In genomic region chr19:15195987-15196682, GRCh38 we compare ENCODE assay signal across 8 cellular contexts. TPM values are rescaled to one million over a fixed set of nuclear protein-coding genes. Genes with fewer than 3 reads are reported as not detected.
DNase-seq lines count a peak whose midpoint lies in the region; ATAC-seq, FAIRE-seq and TF ChIP-seq lines count a peak whose summit lies in the region.

No MANE protein-coding gene starts in this region.

- intact Hi-C loops in naive thymus-derived CD4-positive, alpha-beta T cell (cut with micrococcal nuclease), result no loop called here

- no peak for DNase-seq in Karpas-422
- DNase-seq in bronchial epithelial cell (ENCODE audit: low read depth), result peak; percentile 79
- DNase-seq in naive thymus-derived CD4-positive, alpha-beta T cell, result no peak
- no peak for DNase-seq in D721Med (ENCODE audit: insufficient read length, low spot score)
- DNase-seq in stimulated activated CD4-positive, alpha-beta T cell treated with anti-CD3 and anti-CD28 coated beads, Interleukin-4, amount 100 ng/mL, for 4 hours, result no peak
- DNase-seq in T-helper 2 cell treated with Interferon-gamma antibody and Interleukin-4, amounts not matched to agents 5 μg/mL and 100 μg/mL, for 36 hours (ENCODE audit: low spot score), result no peak

- peak overlapping the region in 8 of 10 donors; percentile 23 to 66 (median 44) for H3K4me3 Mint-ChIP-seq in naive thymus-derived CD4-positive, alpha-beta T cell
- H3K4me3 Mint-ChIP-seq in T-helper 2 cell treated with Interferon-gamma antibody and Interleukin-4, amounts not matched to agents 5 μg/mL and 100 μg/mL, for 36 hours, result no peak overlapping the region

- H3K27ac Mint-ChIP-seq in naive thymus-derived CD4-positive, alpha-beta T cell, result peak overlapping the region in 1 of 9 donors; percentile 67
- no peak overlapping the region for H3K27ac Mint-ChIP-seq in T-helper 2 cell treated with Interferon-gamma antibody and Interleukin-4, amounts not matched to agents 5 μg/mL and 100 μg/mL, for 36 hours

- H3K4me1 Mint-ChIP-seq in naive thymus-derived CD4-positive, alpha-beta T cell, result peaks cover 4 to 36% (median 23%) of the 10 kb centered on the region in 7 donors
- H3K4me1 Mint-ChIP-seq in T-helper 2 cell treated with Interferon-gamma antibody and Interleukin-4, amounts not matched to agents 5 μg/mL and 100 μg/mL, for 36 hours (ENCODE audit: low read depth), result peaks cover 4% of the 10 kb centered on the region

- no peak for ATAC-seq in naive thymus-derived CD4-positive, alpha-beta T cell
- no peak for ATAC-seq in GM21529 (IDR thresholded peaks at IDR 0.05; ENCODE audit: unreplicated experiment)

- no peak overlapping the region for H3K9ac ChIP-seq in Karpas-422 (ENCODE audit: low read length)

- H3K27me3 ChIP-seq in Karpas-422 (ENCODE audit: low read length), result no peaks in the 10 kb centered on the region
- no peaks in the 10 kb centered on the region for H3K27me3 ChIP-seq in bronchial epithelial cell (ENCODE audit: control insufficient read depth, insufficient read depth, low read length)
- H3K27me3 ChIP-seq in naive thymus-derived CD4-positive, alpha-beta T cell (ENCODE audit: control insufficient read depth in 2 of 2, insufficient read depth in 2 of 2, low read length in 2 of 2), result peaks cover 2 to 13% of the 10 kb centered on the region in 2 donors

- no peak overlapping the region for H2AFZ ChIP-seq in Karpas-422 (ENCODE audit: low read length)

- H3K4me2 ChIP-seq in Karpas-422 (ENCODE audit: low read depth, low read length, poor library complexity, severe bottlenecking), result no peak overlapping the region

- H3K4me1 ChIP-seq in Karpas-422 (ENCODE audit: low read length), result peaks cover 18% of the 10 kb centered on the region
- H3K4me1 ChIP-seq in naive thymus-derived CD4-positive, alpha-beta T cell (ENCODE audit: control insufficient read depth in 2 of 2, insufficient read depth in 2 of 2, low read length in 2 of 2), result no peaks in the 10 kb centered on the region

- POLR2A ChIA-PET in naive thymus-derived CD4-positive, alpha-beta T cell (lab: Charles Lee), result no interaction called here

- no peaks in the 10 kb centered on the region for H3K36me3 ChIP-seq in Karpas-422 (ENCODE audit: insufficient read depth, low read length)
- H3K36me3 ChIP-seq in bronchial epithelial cell (ENCODE audit: control insufficient read depth, insufficient read depth, low read length), result peaks cover 35% of the 10 kb centered on the region
- H3K36me3 ChIP-seq in naive thymus-derived CD4-positive, alpha-beta T cell (ENCODE audit: control insufficient read depth in 2 of 3, insufficient read depth in 3 of 3, low read length in 3 of 3), result no peaks in the 10 kb centered on the region

- H3K9me3 ChIP-seq in Karpas-422 (ENCODE audit: low read length), result no peaks in the 10 kb centered on the region
- H3K9me3 ChIP-seq in naive thymus-derived CD4-positive, alpha-beta T cell (ENCODE audit: control insufficient read depth in 2 of 3, low read length in 3 of 3), result no peaks in the 10 kb centered on the region

- no peaks in the 10 kb centered on the region for H4K20me1 ChIP-seq in Karpas-422 (ENCODE audit: insufficient read depth, low read depth, low read length)

- TF ChIP-seq CTCF in C4-2B (conservative IDR thresholded peaks at IDR 0.05), result no peak
- TF ChIP-seq CTCF in bronchial epithelial cell (IDR thresholded peaks at IDR 0.05; ENCODE audit: insufficient read depth, low read length, severe bottlenecking), result no peak
- TF ChIP-seq CTCF in D721Med (IDR thresholded peaks at IDR 0.05; ENCODE audit: insufficient read depth, missing control alignments), result no peak

- H3K27me3 Mint-ChIP-seq in naive thymus-derived CD4-positive, alpha-beta T cell, result peaks cover 54 to 68% (median 61%) of the 10 kb centered on the region in 5 donors
- peaks cover 48% of the 10 kb centered on the region for H3K27me3 Mint-ChIP-seq in T-helper 2 cell treated with Interferon-gamma antibody and Interleukin-4, amounts not matched to agents 5 μg/mL and 100 μg/mL, for 36 hours (ENCODE audit: low read depth)

- peaks cover 0 to 6% (median 3%) of the 10 kb centered on the region in 5 donors for H3K36me3 Mint-ChIP-seq in naive thymus-derived CD4-positive, alpha-beta T cell
- no peaks in the 10 kb centered on the region for H3K36me3 Mint-ChIP-seq in T-helper 2 cell treated with Interferon-gamma antibody and Interleukin-4, amounts not matched to agents 5 μg/mL and 100 μg/mL, for 36 hours (ENCODE audit: low read depth)

- H3K79me2 ChIP-seq in Karpas-422 (ENCODE audit: low read length), result no peaks in the 10 kb centered on the region

- FAIRE-seq in bronchial epithelial cell (lab: Jason Lieb, UNC), result no peak
- no peak for FAIRE-seq in D721Med (lab: Jason Lieb, UNC)

- peaks cover 0 to 6% (median 0%) of the 10 kb centered on the region in 11 donors for H3K9me3 Mint-ChIP-seq in naive thymus-derived CD4-positive, alpha-beta T cell
- H3K9me3 Mint-ChIP-seq in T-helper 2 cell treated with Interferon-gamma antibody and Interleukin-4, amounts not matched to agents 5 μg/mL and 100 μg/mL, for 36 hours, result no peaks in the 10 kb centered on the region

- H3K27ac ChIP-seq in C4-2B, result peak overlapping the region; percentile 58
- 0 out of 2 replicates have a peak overlapping the region, but pooled peaks have one; percentile 83 for H3K27ac ChIP-seq in Karpas-422 (ENCODE audit: low read length)
- no peak overlapping the region for H3K27ac ChIP-seq in naive thymus-derived CD4-positive, alpha-beta T cell (ENCODE audit: low read depth, low read length)

- CTCF ChIA-PET in naive thymus-derived CD4-positive, alpha-beta T cell (lab: Charles Lee), result no interaction called here

- H3K4me3 ChIP-seq in Karpas-422 (ENCODE audit: low read length), result no peak overlapping the region
- peak overlapping the region; percentile 35 for H3K4me3 ChIP-seq in bronchial epithelial cell (ENCODE audit: low read depth, low read length)
- no peak overlapping the region for H3K4me3 ChIP-seq in naive thymus-derived CD4-positive, alpha-beta T cell (ENCODE audit: low read length)

- no peaks in the 10 kb centered on the region for H3K9me2 ChIP-seq in Karpas-422 (replicated peaks; ENCODE audit: insufficient read depth, low read length)

RNA-seq across cellular contexts. Expression of gene NOTCH3, which starts 4.7 kb away (rescaled TPM):
- 0.45 and 3.2 TPM in 2 replicates for total RNA-seq in Karpas-422 (2014; rRNA removed; shearing (Covaris generic); ENCODE audit: low replicate concordance)
- total RNA-seq in bronchial epithelial cell, result 53.2 and 140 TPM in 2 replicates
- under 1 TPM in 4 of 5 experiments, not detected in 1; 0.19 to 0.80 (median 0.30) TPM for total RNA-seq in naive thymus-derived CD4-positive, alpha-beta T cell
- not detected for polyA plus RNA-seq in naive thymus-derived CD4-positive, alpha-beta T cell

RNA-seq across cellular contexts. Expression of gene EPHX3, which starts 36.1 kb away (rescaled TPM):
- 0.11 and 1.6 TPM in 2 replicates for total RNA-seq in Karpas-422 (2014; rRNA removed; shearing (Covaris generic); ENCODE audit: low replicate concordance)
- 0.53 and 1.2 TPM in 2 replicates for total RNA-seq in bronchial epithelial cell
- under 1 TPM in 2 of 5 experiments, not detected in 3; 0.32 to 0.42 TPM for total RNA-seq in naive thymus-derived CD4-positive, alpha-beta T cell
- not detected for polyA plus RNA-seq in naive thymus-derived CD4-positive, alpha-beta T cell

Comparison
In these comparisons a context has a peak if more than half of its experiments do, and no peak if none do; other contexts are left out.
1. RNA of gene NOTCH3, which starts 4.7 kb away (total RNA-seq): 53.2 to 140 TPM in bronchial epithelial cell; 0.45 to 3.2 TPM in Karpas-422 and 0.19 to 0.80 TPM in naive thymus-derived CD4-positive, alpha-beta T cell; every median in the first group is over 10 times any median in the second.